In the genomic region with DNA sequence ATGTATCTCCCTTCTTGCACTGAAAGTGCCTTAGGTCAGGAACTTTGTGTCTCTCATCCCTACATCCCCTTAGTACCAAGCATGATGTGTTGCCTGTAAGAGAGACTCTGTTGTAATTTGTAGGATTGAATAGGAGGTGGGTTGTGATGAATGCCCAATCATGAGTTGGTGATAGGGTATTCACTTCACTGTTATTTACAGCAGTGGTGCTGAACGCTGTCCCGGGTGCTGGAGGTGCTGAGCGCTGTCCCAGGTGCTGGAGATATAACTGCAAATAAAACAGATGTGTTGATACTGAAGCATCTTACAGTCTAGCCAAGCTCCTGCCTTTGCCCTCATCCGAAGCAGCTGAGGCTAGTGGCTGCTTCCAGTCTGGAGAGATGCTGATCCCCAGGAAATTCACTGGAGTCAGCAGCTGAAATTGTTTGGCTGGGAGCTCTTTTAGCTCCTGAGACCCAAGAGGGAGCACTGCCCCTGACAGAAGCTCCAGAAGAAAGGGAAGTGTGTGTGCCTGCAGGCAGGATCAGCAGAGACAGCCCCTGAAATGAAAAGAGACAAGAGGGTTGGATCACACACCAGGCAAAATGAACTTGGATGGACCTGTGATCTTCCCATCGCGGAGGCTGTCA, we compare ENCODE assay signal across 1 cellular context.
TF ChIP-seq lines count a peak whose summit lies in the region.

No MANE protein-coding gene starts in this region.

TF ChIP-seq in HepG2, 621 proteins besides CTCF, POLR2A, EP300 and RAD21 (continued from another document):
- TF ChIP-seq THAP11 (CRISPR knock-in tag; IDR thresholded peaks at IDR 0.05), result 0 out of 2 replicates have a peak, but pooled peaks have one; percentile 42
- peak; percentile 49; the same call in 1 of the 2 replicates for TF ChIP-seq NFKB2 (CRISPR knock-in tag; IDR thresholded peaks at IDR 0.05; ENCODE audit: borderline replicate concordance)
- TF ChIP-seq, protein P1, sequence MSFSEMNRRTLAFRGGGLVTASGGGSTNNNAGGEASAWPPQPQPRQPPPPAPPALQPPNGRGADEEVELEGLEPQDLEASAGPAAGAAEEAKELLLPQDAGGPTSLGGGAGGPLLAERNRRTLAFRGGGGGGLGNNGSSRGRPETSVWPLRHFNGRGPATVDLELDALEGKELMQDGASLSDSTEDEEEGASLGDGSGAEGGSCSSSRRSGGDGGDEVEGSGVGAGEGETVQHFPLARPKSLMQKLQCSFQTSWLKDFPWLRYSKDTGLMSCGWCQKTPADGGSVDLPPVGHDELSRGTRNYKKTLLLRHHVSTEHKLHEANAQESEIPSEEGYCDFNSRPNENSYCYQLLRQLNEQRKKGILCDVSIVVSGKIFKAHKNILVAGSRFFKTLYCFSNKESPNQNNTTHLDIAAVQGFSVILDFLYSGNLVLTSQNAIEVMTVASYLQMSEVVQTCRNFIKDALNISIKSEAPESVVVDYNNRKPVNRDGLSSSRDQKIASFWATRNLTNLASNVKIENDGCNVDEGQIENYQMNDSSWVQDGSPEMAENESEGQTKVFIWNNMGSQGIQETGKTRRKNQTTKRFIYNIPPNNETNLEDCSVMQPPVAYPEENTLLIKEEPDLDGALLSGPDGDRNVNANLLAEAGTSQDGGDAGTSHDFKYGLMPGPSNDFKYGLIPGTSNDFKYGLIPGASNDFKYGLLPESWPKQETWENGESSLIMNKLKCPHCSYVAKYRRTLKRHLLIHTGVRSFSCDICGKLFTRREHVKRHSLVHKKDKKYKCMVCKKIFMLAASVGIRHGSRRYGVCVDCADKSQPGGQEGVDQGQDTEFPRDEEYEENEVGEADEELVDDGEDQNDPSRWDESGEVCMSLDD (CRISPR knock-in tag; IDR thresholded peaks at IDR 0.05; ENCODE audit: borderline replicate concordance), result peak; percentile 41; the same call in 1 of the 2 replicates
- TF ChIP-seq, protein P2, sequence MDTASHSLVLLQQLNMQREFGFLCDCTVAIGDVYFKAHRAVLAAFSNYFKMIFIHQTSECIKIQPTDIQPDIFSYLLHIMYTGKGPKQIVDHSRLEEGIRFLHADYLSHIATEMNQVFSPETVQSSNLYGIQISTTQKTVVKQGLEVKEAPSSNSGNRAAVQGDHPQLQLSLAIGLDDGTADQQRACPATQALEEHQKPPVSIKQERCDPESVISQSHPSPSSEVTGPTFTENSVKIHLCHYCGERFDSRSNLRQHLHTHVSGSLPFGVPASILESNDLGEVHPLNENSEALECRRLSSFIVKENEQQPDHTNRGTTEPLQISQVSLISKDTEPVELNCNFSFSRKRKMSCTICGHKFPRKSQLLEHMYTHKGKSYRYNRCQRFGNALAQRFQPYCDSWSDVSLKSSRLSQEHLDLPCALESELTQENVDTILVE (CRISPR knock-in tag; IDR thresholded peaks at IDR 0.05), result peak; percentile 94
- TF ChIP-seq YEATS4 (CRISPR knock-in tag; IDR thresholded peaks at IDR 0.05; ENCODE audit: borderline replicate concordance), result no peak
- 0 out of 2 replicates have a peak, but pooled peaks have one; percentile 59 for TF ChIP-seq IRF2 (CRISPR knock-in tag; IDR thresholded peaks at IDR 0.05)
- TF ChIP-seq NBN (conservative IDR thresholded peaks at IDR 0.05), result no peak
- TF ChIP-seq TGIF2 (CRISPR knock-in tag; IDR thresholded peaks at IDR 0.05), result peak; percentile 92
- peak; percentile 93; the same call in 1 of the 2 replicates for TF ChIP-seq ZNF607 (CRISPR knock-in tag; IDR thresholded peaks at IDR 0.05; ENCODE audit: borderline replicate concordance)
- TF ChIP-seq ZNF772 (CRISPR knock-in tag; IDR thresholded peaks at IDR 0.05), result peak; percentile 69; the same call in 1 of the 2 replicates
- TF ChIP-seq, protein P3, sequence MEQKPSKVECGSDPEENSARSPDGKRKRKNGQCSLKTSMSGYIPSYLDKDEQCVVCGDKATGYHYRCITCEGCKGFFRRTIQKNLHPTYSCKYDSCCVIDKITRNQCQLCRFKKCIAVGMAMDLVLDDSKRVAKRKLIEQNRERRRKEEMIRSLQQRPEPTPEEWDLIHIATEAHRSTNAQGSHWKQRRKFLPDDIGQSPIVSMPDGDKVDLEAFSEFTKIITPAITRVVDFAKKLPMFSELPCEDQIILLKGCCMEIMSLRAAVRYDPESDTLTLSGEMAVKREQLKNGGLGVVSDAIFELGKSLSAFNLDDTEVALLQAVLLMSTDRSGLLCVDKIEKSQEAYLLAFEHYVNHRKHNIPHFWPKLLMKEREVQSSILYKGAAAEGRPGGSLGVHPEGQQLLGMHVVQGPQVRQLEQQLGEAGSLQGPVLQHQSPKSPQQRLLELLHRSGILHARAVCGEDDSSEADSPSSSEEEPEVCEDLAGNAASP (CRISPR knock-in tag; IDR thresholded peaks at IDR 0.05; ENCODE audit: borderline replicate concordance), result peak; percentile 59
- peak; percentile 88; the same call in 1 of the 2 replicates for TF ChIP-seq KLF11 (CRISPR knock-in tag; IDR thresholded peaks at IDR 0.05)
- TF ChIP-seq KDM5A (IDR thresholded peaks at IDR 0.05; ENCODE audit: borderline replicate concordance, low read length), result no peak
- TF ChIP-seq ZBTB8A (CRISPR knock-in tag; IDR thresholded peaks at IDR 0.05; ENCODE audit: borderline replicate concordance, low read depth), result no peak
- peak; percentile 79; the same call in 1 of the 2 replicates for TF ChIP-seq ZNF367 (CRISPR knock-in tag; IDR thresholded peaks at IDR 0.05; ENCODE audit: borderline replicate concordance)
- TF ChIP-seq MIER3 (CRISPR knock-in tag; IDR thresholded peaks at IDR 0.05; ENCODE audit: borderline replicate concordance), result peak; percentile 60; the same call in 1 of the 2 replicates
- TF ChIP-seq ZNF296 (CRISPR knock-in tag; conservative IDR thresholded peaks at IDR 0.05), result peak; percentile 72; the same call in 1 of the 2 replicates
- peak; percentile 84; the same call in 1 of the 2 replicates for TF ChIP-seq SMAD3 (CRISPR knock-in tag; IDR thresholded peaks at IDR 0.05)
- no peak for TF ChIP-seq POLR2G (IDR thresholded peaks at IDR 0.05; ENCODE audit: low read depth, low read length)
- TF ChIP-seq, protein P4, sequence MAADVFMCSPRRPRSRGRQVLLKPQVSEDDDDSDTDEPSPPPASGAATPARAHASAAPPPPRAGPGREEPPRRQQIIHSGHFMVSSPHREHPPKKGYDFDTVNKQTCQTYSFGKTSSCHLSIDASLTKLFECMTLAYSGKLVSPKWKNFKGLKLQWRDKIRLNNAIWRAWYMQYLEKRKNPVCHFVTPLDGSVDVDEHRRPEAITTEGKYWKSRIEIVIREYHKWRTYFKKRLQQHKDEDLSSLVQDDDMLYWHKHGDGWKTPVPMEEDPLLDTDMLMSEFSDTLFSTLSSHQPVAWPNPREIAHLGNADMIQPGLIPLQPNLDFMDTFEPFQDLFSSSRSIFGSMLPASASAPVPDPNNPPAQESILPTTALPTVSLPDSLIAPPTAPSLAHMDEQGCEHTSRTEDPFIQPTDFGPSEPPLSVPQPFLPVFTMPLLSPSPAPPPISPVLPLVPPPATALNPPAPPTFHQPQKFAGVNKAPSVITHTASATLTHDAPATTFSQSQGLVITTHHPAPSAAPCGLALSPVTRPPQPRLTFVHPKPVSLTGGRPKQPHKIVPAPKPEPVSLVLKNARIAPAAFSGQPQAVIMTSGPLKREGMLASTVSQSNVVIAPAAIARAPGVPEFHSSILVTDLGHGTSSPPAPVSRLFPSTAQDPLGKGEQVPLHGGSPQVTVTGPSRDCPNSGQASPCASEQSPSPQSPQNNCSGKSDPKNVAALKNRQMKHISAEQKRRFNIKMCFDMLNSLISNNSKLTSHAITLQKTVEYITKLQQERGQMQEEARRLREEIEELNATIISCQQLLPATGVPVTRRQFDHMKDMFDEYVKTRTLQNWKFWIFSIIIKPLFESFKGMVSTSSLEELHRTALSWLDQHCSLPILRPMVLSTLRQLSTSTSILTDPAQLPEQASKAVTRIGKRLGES (CRISPR knock-in tag; IDR thresholded peaks at IDR 0.05; ENCODE audit: borderline replicate concordance), result 0 out of 2 replicates have a peak, but pooled peaks have one; percentile 44
- peak; percentile 92 for TF ChIP-seq BRCA1 (CRISPR knock-in tag; IDR thresholded peaks at IDR 0.05)
- TF ChIP-seq RFX1 (IDR thresholded peaks at IDR 0.05), result no peak
- peak; percentile 75 for TF ChIP-seq NCOA2 (CRISPR knock-in tag; IDR thresholded peaks at IDR 0.05)
- 0 out of 2 replicates have a peak, but pooled peaks have one; percentile 44 for TF ChIP-seq MYNN (CRISPR knock-in tag; IDR thresholded peaks at IDR 0.05; ENCODE audit: low read depth)
- TF ChIP-seq, protein P5, sequence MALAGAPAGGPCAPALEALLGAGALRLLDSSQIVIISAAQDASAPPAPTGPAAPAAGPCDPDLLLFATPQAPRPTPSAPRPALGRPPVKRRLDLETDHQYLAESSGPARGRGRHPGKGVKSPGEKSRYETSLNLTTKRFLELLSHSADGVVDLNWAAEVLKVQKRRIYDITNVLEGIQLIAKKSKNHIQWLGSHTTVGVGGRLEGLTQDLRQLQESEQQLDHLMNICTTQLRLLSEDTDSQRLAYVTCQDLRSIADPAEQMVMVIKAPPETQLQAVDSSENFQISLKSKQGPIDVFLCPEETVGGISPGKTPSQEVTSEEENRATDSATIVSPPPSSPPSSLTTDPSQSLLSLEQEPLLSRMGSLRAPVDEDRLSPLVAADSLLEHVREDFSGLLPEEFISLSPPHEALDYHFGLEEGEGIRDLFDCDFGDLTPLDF (CRISPR knock-in tag; IDR thresholded peaks at IDR 0.05), result 0 out of 2 replicates have a peak, but pooled peaks have one; percentile 39
- TF ChIP-seq ZBTB20 (CRISPR knock-in tag; IDR thresholded peaks at IDR 0.05; ENCODE audit: borderline replicate concordance, low read depth), result peak; percentile 70; the same call in 1 of the 2 replicates
- TF ChIP-seq FOXM1 (CRISPR knock-in tag; IDR thresholded peaks at IDR 0.05), result peak; percentile 91; the same call in 1 of the 2 replicates
- peak; percentile 65; the same call in 1 of the 2 replicates for TF ChIP-seq ZMAT3 (CRISPR knock-in tag; conservative IDR thresholded peaks at IDR 0.05)
- TF ChIP-seq TEAD2 (CRISPR knock-in tag; IDR thresholded peaks at IDR 0.05), result peak; percentile 90; the same call in 1 of the 2 replicates
- TF ChIP-seq, protein P6, sequence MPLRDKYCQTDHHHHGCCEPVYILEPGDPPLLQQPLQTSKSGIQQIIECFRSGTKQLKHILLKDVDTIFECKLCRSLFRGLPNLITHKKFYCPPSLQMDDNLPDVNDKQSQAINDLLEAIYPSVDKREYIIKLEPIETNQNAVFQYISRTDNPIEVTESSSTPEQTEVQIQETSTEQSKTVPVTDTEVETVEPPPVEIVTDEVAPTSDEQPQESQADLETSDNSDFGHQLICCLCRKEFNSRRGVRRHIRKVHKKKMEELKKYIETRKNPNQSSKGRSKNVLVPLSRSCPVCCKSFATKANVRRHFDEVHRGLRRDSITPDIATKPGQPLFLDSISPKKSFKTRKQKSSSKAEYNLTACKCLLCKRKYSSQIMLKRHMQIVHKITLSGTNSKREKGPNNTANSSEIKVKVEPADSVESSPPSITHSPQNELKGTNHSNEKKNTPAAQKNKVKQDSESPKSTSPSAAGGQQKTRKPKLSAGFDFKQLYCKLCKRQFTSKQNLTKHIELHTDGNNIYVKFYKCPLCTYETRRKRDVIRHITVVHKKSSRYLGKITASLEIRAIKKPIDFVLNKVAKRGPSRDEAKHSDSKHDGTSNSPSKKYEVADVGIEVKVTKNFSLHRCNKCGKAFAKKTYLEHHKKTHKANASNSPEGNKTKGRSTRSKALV (CRISPR knock-in tag; IDR thresholded peaks at IDR 0.05), result 0 out of 2 replicates have a peak, but pooled peaks have one; percentile 54
- TF ChIP-seq, protein P7, sequence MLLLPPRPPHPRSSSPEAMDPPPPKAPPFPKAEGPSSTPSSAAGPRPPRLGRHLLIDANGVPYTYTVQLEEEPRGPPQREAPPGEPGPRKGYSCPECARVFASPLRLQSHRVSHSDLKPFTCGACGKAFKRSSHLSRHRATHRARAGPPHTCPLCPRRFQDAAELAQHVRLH (CRISPR knock-in tag; IDR thresholded peaks at IDR 0.05; ENCODE audit: borderline replicate concordance, low read depth), result peak; percentile 82; the same call in 1 of the 2 replicates
- TF ChIP-seq TAF1 (CRISPR knock-in tag; IDR thresholded peaks at IDR 0.05), result peak; percentile 54
- TF ChIP-seq ZNF766 (CRISPR knock-in tag; IDR thresholded peaks at IDR 0.05; ENCODE audit: borderline replicate concordance), result peak; percentile 77
- TF ChIP-seq, protein P8, sequence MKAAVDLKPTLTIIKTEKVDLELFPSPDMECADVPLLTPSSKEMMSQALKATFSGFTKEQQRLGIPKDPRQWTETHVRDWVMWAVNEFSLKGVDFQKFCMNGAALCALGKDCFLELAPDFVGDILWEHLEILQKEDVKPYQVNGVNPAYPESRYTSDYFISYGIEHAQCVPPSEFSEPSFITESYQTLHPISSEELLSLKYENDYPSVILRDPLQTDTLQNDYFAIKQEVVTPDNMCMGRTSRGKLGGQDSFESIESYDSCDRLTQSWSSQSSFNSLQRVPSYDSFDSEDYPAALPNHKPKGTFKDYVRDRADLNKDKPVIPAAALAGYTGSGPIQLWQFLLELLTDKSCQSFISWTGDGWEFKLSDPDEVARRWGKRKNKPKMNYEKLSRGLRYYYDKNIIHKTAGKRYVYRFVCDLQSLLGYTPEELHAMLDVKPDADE (CRISPR knock-in tag; IDR thresholded peaks at IDR 0.05), result no peak
- peak; percentile 43; the same call in 1 of the 2 replicates for TF ChIP-seq KAT8 (CRISPR knock-in tag; IDR thresholded peaks at IDR 0.05)
- peak; percentile 36; the same call in 1 of the 2 replicates for TF ChIP-seq FOXA3 (CRISPR knock-in tag; IDR thresholded peaks at IDR 0.05)
- TF ChIP-seq MAF1 (CRISPR knock-in tag; IDR thresholded peaks at IDR 0.05; ENCODE audit: borderline replicate concordance), result peak; percentile 79; the same call in 1 of the 2 replicates
- TF ChIP-seq ZNF615 (CRISPR knock-in tag; IDR thresholded peaks at IDR 0.05; ENCODE audit: borderline replicate concordance), result peak; percentile 87; the same call in 1 of the 2 replicates
TF ChIP-seq in HepG2: peak in this region for 209.
